ENCODE assay signal across 9 cellular contexts in genomic region chr1:150612014-150612345, GRCh38. TPM values are rescaled to one million over a fixed set of nuclear protein-coding genes. Genes with fewer than 3 reads are reported as not detected.
A peak's percentile ranks its signal among the peaks of the same experiment; 100 is the strongest.
DNase-seq lines count a peak whose midpoint lies in the region; ATAC-seq and TF ChIP-seq lines count a peak whose summit lies in the region.
"Had no signal": no experiment of that assay in that cellular context is flagged by ENCODE, and none has a peak within 500 bp of the region (broad histone marks: within the 10 kb centered on the region; RNA-seq: fewer than 3 reads in every experiment).

No MANE protein-coding gene starts in this region.

- no peaks in the 10 kb centered on the region for H4K20me1 ChIP-seq in KMS-11 (ENCODE audit: insufficient read depth)

- H3K9ac ChIP-seq in KMS-11 (peak overlapping the region; percentile 58), colonic mucosa (ENCODE audit: low read depth in 2 of 2, low read length in 2 of 2) (peak overlapping the region; percentile 48 to 57)

- no peak for TF ChIP-seq CTCF in CD14-positive monocyte (IDR thresholded peaks at IDR 0.05)
- no peak for TF ChIP-seq CTCF in KMS-11 (conservative IDR thresholded peaks at IDR 0.05; ENCODE audit: low read depth, low read length)
- no peak for TF ChIP-seq CTCF in colonic mucosa (IDR thresholded peaks at IDR 0.05)
- no peak for TF ChIP-seq CTCF in neutrophil (IDR thresholded peaks at IDR 0.05)

- H3K36me3 ChIP-seq in KMS-11 (ENCODE audit: insufficient read depth) (no peaks in the 10 kb centered on the region), colonic mucosa (no peaks in the 10 kb centered on the region), neutrophil (no peaks in the 10 kb centered on the region)

- no peak for ATAC-seq in GM19395 (IDR thresholded peaks at IDR 0.05; ENCODE audit: unreplicated experiment)

- intact Hi-C loops in CD14-positive monocyte (cut with micrococcal nuclease): loop anchor here (2.0 to 5.0 kb wide), 2 partner anchors 33 to 35 kb away; partner anchors contain the start of gene MCL1 (in 2 of the 2)
- intact Hi-C loops in colonic mucosa (cut with DNase I): no loop called here

- peak overlapping the region; percentile 68 for H3K4me2 ChIP-seq in KMS-11

- no peaks in the 10 kb centered on the region for H3K9me3 ChIP-seq in colonic mucosa
- no peaks in the 10 kb centered on the region for H3K9me3 ChIP-seq in neutrophil

- no peak for DNase-seq in CD14-positive monocyte (ENCODE audit: low spot score)
- DNase-seq in colonic mucosa: no peak
- DNase-seq in inferior parietal cortex (ENCODE audit: extremely low spot score): no peak
- DNase-seq in hepatic stellate cell (ENCODE audit: low spot score): no peak
- no peak for DNase-seq in NCI-H146 (lab: John Stamatoyannopoulos, UW)
- DNase-seq: NCI-H510A treated with DMSO at 0.1 percent for 48 hours had no signal

- H3K4me3 Mint-ChIP-seq in CD14-positive monocyte: peak overlapping the region; percentile 66 to 69

- H2AFZ ChIP-seq in KMS-11 (ENCODE audit: low read depth): no peak overlapping the region

- H3K4me1 Mint-ChIP-seq in CD14-positive monocyte: peaks cover 70% of the 10 kb centered on the region

- H3K36me3 Mint-ChIP-seq in CD14-positive monocyte: peaks cover 19 to 20% of the 10 kb centered on the region in 2 donors

- H3K9me3 Mint-ChIP-seq in CD14-positive monocyte: peaks cover 0 to 5% (median 0%) of the 10 kb centered on the region in 7 donors

- H3K27ac Mint-ChIP-seq in CD14-positive monocyte: peak overlapping the region; percentile 97 to 100 (median 100)

- H3K27ac ChIP-seq in KMS-11: peak overlapping the region; percentile 88
- H3K27ac ChIP-seq in colonic mucosa: peak overlapping the region; percentile 91
- H3K27ac ChIP-seq in neutrophil: peak overlapping the region; percentile 98

- H3K27me3 ChIP-seq in KMS-11 (ENCODE audit: insufficient read depth, low read depth) (no peaks in the 10 kb centered on the region), colonic mucosa (no peaks in the 10 kb centered on the region), neutrophil (no peaks in the 10 kb centered on the region)

- H3K27me3 Mint-ChIP-seq in CD14-positive monocyte (ENCODE audit: low read depth in 3 of 3): peaks cover 0 to 7% (median 5%) of the 10 kb centered on the region in 3 donors

- H3K4me3 ChIP-seq in KMS-11 (IDR thresholded peaks at IDR 0.05; ENCODE audit: insufficient read depth, low read depth, low read length) (no peak overlapping the region), colonic mucosa (no peak overlapping the region), neutrophil (ENCODE audit: low read depth in 1 of 2, low read length in 1 of 2) (peak overlapping the region; percentile 62 to 67)

- peaks cover 49% of the 10 kb centered on the region for H3K4me1 ChIP-seq in KMS-11 (ENCODE audit: low read depth, poor library complexity, severe bottlenecking)
- H3K4me1 ChIP-seq in colonic mucosa: peaks cover 27% of the 10 kb centered on the region
- H3K4me1 ChIP-seq in neutrophil (ENCODE audit: control insufficient read depth in 1 of 2, insufficient read depth in 1 of 2, low read depth in 1 of 2, low read length in 1 of 2): peaks cover 85 to 86% of the 10 kb centered on the region in 2 experiments

- H3K79me2 ChIP-seq in KMS-11 (ENCODE audit: insufficient read depth, low read depth): 0 out of 2 replicates have a peak, but pooled peaks cover 3% of the 10 kb centered on the region

RNA-seq across cellular contexts. Expression of gene ENSA, which starts 17.4 kb away (rescaled TPM):
- 10 to 100 TPM; 38.5 to 40.3 TPM for polyA plus RNA-seq in CD14-positive monocyte
- 100 to 1,000 TPM; 199 to 227 TPM for total RNA-seq in colonic mucosa

RNA-seq across cellular contexts. Expression of gene MCL1, which starts 32.6 kb away (rescaled TPM):
- polyA plus RNA-seq in CD14-positive monocyte: 100 to 1,000 TPM; 287 to 301 TPM
- 100 to 1,000 TPM; 151 to 285 TPM for total RNA-seq in colonic mucosa

Comparison
In these comparisons a context has a peak if more than half of its experiments do, and no peak if none do; other contexts are left out.
1. H3K4me3 ChIP-seq: peak in neutrophil (2 of 2); none in KMS-11 (single experiment) and colonic mucosa (single experiment).
2. Peak in every context shown above with its lines, with median percentiles within 50 percentile points of each other: H3K27ac ChIP-seq.